ENCODE assay signal across 24 cellular contexts in the genomic region with DNA sequence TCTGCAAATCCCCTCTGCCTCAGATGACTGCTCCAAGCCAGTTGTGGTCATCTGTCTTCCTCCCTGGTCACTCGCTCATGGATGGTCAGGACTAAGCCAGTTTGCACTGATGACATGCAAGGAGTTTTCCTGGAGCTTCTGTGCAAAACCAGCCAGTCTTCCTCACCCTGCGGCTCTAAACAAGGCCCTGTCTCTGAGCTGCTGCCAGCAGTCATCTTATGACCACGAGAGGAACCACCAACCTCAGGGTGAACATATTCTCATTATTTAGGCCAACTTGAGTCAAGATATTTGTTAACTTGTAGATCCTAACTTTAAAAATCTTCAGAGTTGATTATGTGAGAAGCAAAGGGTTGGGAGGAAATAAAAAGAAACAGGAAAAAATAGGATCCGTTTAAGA.
DNase-seq lines count a peak whose midpoint lies in the region; ATAC-seq, FAIRE-seq and TF ChIP-seq lines count a peak whose summit lies in the region.
"Had no signal": no experiment of that assay in that cellular context is flagged by ENCODE, and none has a peak within 500 bp of the region (broad histone marks: within the 10 kb centered on the region; RNA-seq: fewer than 3 reads in every experiment).

No MANE protein-coding gene starts in this region.

- in situ Hi-C loops in K562 (cut with MboI): no loop called here

- no peak for TF ChIP-seq RAD21 in K562 (CRISPR knock-in tag; conservative IDR thresholded peaks at IDR 0.05 in 1 of 2, IDR thresholded peaks at IDR 0.05 in 1 of 2)

- TF ChIP-seq EP300 in K562 (IDR thresholded peaks at IDR 0.05; ENCODE audit: low read length): no peak

- no peak overlapping the region for H3K4me2 ChIP-seq in OCI-LY1 (ENCODE audit: low read length)
- no peak overlapping the region for H3K4me2 ChIP-seq in K562 (ENCODE audit: insufficient read depth, low read length)
- H3K4me2 ChIP-seq: PC-9 had no signal

- H3K9ac ChIP-seq in OCI-LY1 (ENCODE audit: low read length) (no peak overlapping the region), K562 (ENCODE audit: insufficient read depth in 1 of 2, low read depth in 2 of 2, low read length in 2 of 2) (no peak overlapping the region)

- TF ChIP-seq POLR2A in K562 (conservative IDR thresholded peaks at IDR 0.05): no peak
- TF ChIP-seq POLR2A in uterus (IDR thresholded peaks at IDR 0.05): no peak

- H3K9me3 ChIP-seq in OCI-LY1 (ENCODE audit: low read length) (no peaks in the 10 kb centered on the region), K562 (replicated peaks; ENCODE audit: control insufficient read depth, insufficient read depth, low read depth, low read length) (no peaks in the 10 kb centered on the region), uterus (no peaks in the 10 kb centered on the region)
- H3K9me3 ChIP-seq: body of pancreas, heart right ventricle, right lobe of liver, upper lobe of left lung had no signal

- no peak for DNase-seq in activated naive CD4-positive, alpha-beta T cell treated with anti-CD3 and anti-CD28 coated beads, Interleukin-2, amount 50 U/mL, for 16 hours
- no peak for DNase-seq in K562 (ENCODE audit: extremely low read depth in 1 of 4, low spot score in 3 of 4)
- no peak for DNase-seq in uterus
- no peak for DNase-seq in NCI-H446 (lab: John Stamatoyannopoulos, UW)
- DNase-seq: activated T-cell treated with anti-CD3 and anti-CD28 coated beads, Interleukin-2, amount 50 U/mL, for 48 hours; body of pancreas; C1 segment of cervical spinal cord; DMS 273 treated with DMSO at 0.1 percent for 48 hours; erythroblast; foreskin fibroblast; heart right ventricle; NCI-H1092 treated with DMSO at 0.1 percent for 48 hours; NCI-H2029 treated with DMSO at 0.1 percent for 48 hours; NCI-H226; PC-9; right lobe of liver; SIG-M5; T-helper 17 cell; upper lobe of left lung had no signal

- no peaks in the 10 kb centered on the region for H3K9me2 ChIP-seq in OCI-LY1 (ENCODE audit: low read depth, low read length)

- no peak overlapping the region for H3K27ac Mint-ChIP-seq in activated naive CD4-positive, alpha-beta T cell treated with anti-CD3 and anti-CD28 coated beads, Interleukin-2, amount 50 U/mL, for 24 hours

- CTCF ChIA-PET in K562 (lab: Yijun Ruan, JAX; ENCODE audit: low intra/inter-chr PET ratio): no interaction called here

- no peaks in the 10 kb centered on the region for H3K27me3 ChIP-seq in OCI-LY1 (ENCODE audit: insufficient read depth, low read length)
- H3K27me3 ChIP-seq in K562 (ENCODE audit: control insufficient read depth in 2 of 2, insufficient read depth in 2 of 2, low read length in 2 of 2): no peaks in the 10 kb centered on the region
- H3K27me3 ChIP-seq in uterus: no peaks in the 10 kb centered on the region
- H3K27me3 ChIP-seq: body of pancreas, right lobe of liver, upper lobe of left lung had no signal

- no peaks in the 10 kb centered on the region for H3K27me3 Mint-ChIP-seq in activated naive CD4-positive, alpha-beta T cell treated with anti-CD3 and anti-CD28 coated beads, Interleukin-2, amount 50 U/mL, for 24 hours
- H3K27me3 Mint-ChIP-seq: T-helper 17 cell had no signal

- intact Hi-C loops in K562 (cut with micrococcal nuclease) (no loop called here), uterus (cut with DNase I; ENCODE audit: low total_unique reads) (no loop called here)

- H4K20me1 ChIP-seq in OCI-LY1 (ENCODE audit: insufficient read depth, low read length) (no peaks in the 10 kb centered on the region), K562 (replicated peaks; ENCODE audit: control insufficient read depth, insufficient read depth, low read length) (no peaks in the 10 kb centered on the region)

- ATAC-seq in K562 (no peak), HG03460 (IDR thresholded peaks at IDR 0.05; ENCODE audit: unreplicated experiment) (no peak), GM21381 (IDR thresholded peaks at IDR 0.05; ENCODE audit: unreplicated experiment) (no peak)
- ATAC-seq: body of pancreas, heart right ventricle, right lobe of liver, T-helper 17 cell had no signal

- peak overlapping the region; percentile 23 for H3K4me3 Mint-ChIP-seq in activated naive CD4-positive, alpha-beta T cell treated with anti-CD3 and anti-CD28 coated beads, Interleukin-2, amount 50 U/mL, for 24 hours
- H3K4me3 Mint-ChIP-seq: T-helper 17 cell had no signal

- peak overlapping the region; percentile 20 for H3K27ac ChIP-seq in OCI-LY1 (ENCODE audit: low read depth, low read length, poor library complexity, severe bottlenecking)
- H3K27ac ChIP-seq in K562 (ENCODE audit: extremely low read depth, low read depth, low read length): no peak overlapping the region
- H3K27ac ChIP-seq in uterus: no peak overlapping the region
- H3K27ac ChIP-seq: body of pancreas, heart right ventricle, PC-9, right lobe of liver, upper lobe of left lung had no signal

- WGBS in K562 (ENCODE audit: insufficient coverage, low coverage, missing lambda C conversion rate): 30% methylated on average over 4 of the region's 4 CpGs

- no peaks in the 10 kb centered on the region for H3K9me1 ChIP-seq in K562 (ENCODE audit: control insufficient read depth, insufficient read depth, low read length)

- POLR2A ChIA-PET in K562 (lab: Yijun Ruan, JAX): no interaction called here

- H3K79me2 ChIP-seq in OCI-LY1 (ENCODE audit: insufficient read depth, low read length) (no peaks in the 10 kb centered on the region), K562 (ENCODE audit: control insufficient read depth, insufficient read depth, low read length) (no peaks in the 10 kb centered on the region)

- H3K36me3 Mint-ChIP-seq in activated naive CD4-positive, alpha-beta T cell treated with anti-CD3 and anti-CD28 coated beads, Interleukin-2, amount 50 U/mL, for 24 hours: peaks cover 3% of the 10 kb centered on the region

- H3K36me3 ChIP-seq in OCI-LY1 (ENCODE audit: insufficient read depth, low read length) (no peaks in the 10 kb centered on the region), K562 (ENCODE audit: control insufficient read depth, insufficient read depth, low read length) (no peaks in the 10 kb centered on the region), uterus (no peaks in the 10 kb centered on the region)
- H3K36me3 ChIP-seq: heart right ventricle, right lobe of liver, upper lobe of left lung had no signal

- no TSS peak for BruUV-seq in K562 (replicated peaks; lab: Mats Ljungman, UMichigan)

- H3K4me3 ChIP-seq in OCI-LY1 (ENCODE audit: low read depth, low read length, poor library complexity, severe bottlenecking): no peak overlapping the region
- no peak overlapping the region for H3K4me3 ChIP-seq in K562
- no peak overlapping the region for H3K4me3 ChIP-seq in uterus
- H3K4me3 ChIP-seq: body of pancreas, heart right ventricle, PC-9, right lobe of liver, upper lobe of left lung had no signal

- TF ChIP-seq CTCF in OCI-LY1 (IDR thresholded peaks at IDR 0.05; ENCODE audit: low read length): no peak
- no peak for TF ChIP-seq CTCF in K562 (IDR thresholded peaks at IDR 0.05 in 2 of 3, conservative IDR thresholded peaks at IDR 0.05 in 1 of 3; ENCODE audit: insufficient read depth in 2 of 3, low read depth in 1 of 3, low read length in 3 of 3)
- no peak for TF ChIP-seq CTCF in uterus (IDR thresholded peaks at IDR 0.05)

- H3K9me3 Mint-ChIP-seq in activated naive CD4-positive, alpha-beta T cell treated with anti-CD3 and anti-CD28 coated beads, Interleukin-2, amount 50 U/mL, for 24 hours: no peaks in the 10 kb centered on the region

- H2AFZ ChIP-seq in OCI-LY1 (ENCODE audit: low read length): no peak overlapping the region
- H2AFZ ChIP-seq in K562 (ENCODE audit: low read depth, low read length): peak overlapping the region; percentile 24; the same call in 1 of the 2 replicates
- H2AFZ ChIP-seq: PC-9 had no signal

- no peak for FAIRE-seq in K562 (lab: Jason Lieb, UNC)
- FAIRE-seq: HTR-8/SVneo had no signal

- peaks cover 48% of the 10 kb centered on the region for H3K4me1 ChIP-seq in OCI-LY1 (ENCODE audit: insufficient read depth, low read length, severe bottlenecking)
- H3K4me1 ChIP-seq in K562 (replicated peaks in 1 of 2; ENCODE audit: control insufficient read depth in 2 of 2, insufficient read depth in 2 of 2, low read length in 2 of 2): no peaks in the 10 kb centered on the region
- H3K4me1 ChIP-seq in uterus: no peaks in the 10 kb centered on the region
- H3K4me1 ChIP-seq: body of pancreas, right lobe of liver, upper lobe of left lung had no signal

- H3K4me1 Mint-ChIP-seq in activated naive CD4-positive, alpha-beta T cell treated with anti-CD3 and anti-CD28 coated beads, Interleukin-2, amount 50 U/mL, for 24 hours: peaks cover 66% of the 10 kb centered on the region

- no peaks in the 10 kb centered on the region for H3F3A ChIP-seq in OCI-LY1 (ENCODE audit: insufficient read depth, low read length)

TF ChIP-seq in K562, 482 proteins besides CTCF, POLR2A, EP300 and RAD21:
- no peak for TF ChIP-seq THRAP3 (IDR thresholded peaks at IDR 0.05; ENCODE audit: borderline replicate concordance)
- TF ChIP-seq CBX8 (IDR thresholded peaks at IDR 0.05; ENCODE audit: borderline replicate concordance, extremely low read depth, low read depth, low read length, poor library complexity, severe bottlenecking): no peak
- no peak for TF ChIP-seq MEIS2 (IDR thresholded peaks at IDR 0.05; ENCODE audit: partially characterized antibody)
